ENCODE assay signal across 10 cellular contexts in the genomic region with DNA sequence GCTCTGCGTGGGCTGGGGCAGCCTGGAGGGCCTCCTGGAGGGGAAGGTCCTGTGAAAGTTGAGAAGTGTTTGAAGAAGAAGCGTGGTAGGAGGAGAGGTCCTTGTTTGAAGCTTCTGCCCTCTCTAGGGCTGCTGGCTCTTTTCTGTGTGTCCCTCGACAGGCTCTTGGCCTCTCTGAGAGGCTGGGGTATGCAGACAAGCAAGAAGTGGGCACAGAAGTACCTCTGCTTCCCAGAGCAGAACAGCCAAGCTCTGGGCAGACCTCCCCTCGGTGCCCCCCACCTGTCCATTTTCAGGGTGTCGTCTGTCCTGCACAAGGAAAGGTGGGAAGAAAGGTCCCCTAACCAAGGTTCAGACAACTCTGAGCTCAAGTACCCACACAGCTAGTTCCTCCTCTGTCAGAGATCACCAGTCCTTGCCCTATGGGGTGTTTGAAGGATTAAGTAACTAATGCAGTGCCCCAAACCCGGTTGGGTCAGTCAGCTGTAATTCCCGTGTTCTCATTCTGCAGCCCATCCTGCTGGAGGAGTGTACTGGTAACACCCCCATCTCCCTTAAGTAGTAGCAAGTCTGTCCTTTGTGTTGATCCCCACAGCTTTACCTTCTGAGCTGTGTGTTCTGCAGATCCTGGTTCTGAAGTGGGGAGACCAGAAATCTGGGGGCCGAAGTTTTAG. TPM values are rescaled to one million over a fixed set of nuclear protein-coding genes. Genes with fewer than 3 reads are reported as not detected.
DNase-seq lines count a peak whose midpoint lies in the region; ATAC-seq and TF ChIP-seq lines count a peak whose summit lies in the region.
"Had no signal": no experiment of that assay in that cellular context is flagged by ENCODE, and none has a peak within 500 bp of the region (broad histone marks: within the 10 kb centered on the region; RNA-seq: fewer than 3 reads in every experiment).

No MANE protein-coding gene starts in this region.

- peaks cover 5 to 27% of the 10 kb centered on the region in 2 donors for H3K36me3 Mint-ChIP-seq in activated T-cell treated with anti-CD3 and anti-CD28 coated beads, Interleukin-2, amount 50 U/mL, for 72 hours (ENCODE audit: insufficient read depth in 2 of 2)
- no peaks in the 10 kb centered on the region for H3K36me3 Mint-ChIP-seq in glutamatergic neuron (ENCODE audit: unreplicated experiment)

- TF ChIP-seq CTCF in glutamatergic neuron (IDR thresholded peaks at IDR 0.05; ENCODE audit: partially characterized antibody, unreplicated experiment) = no peak

- H3K4me3 Mint-ChIP-seq in activated T-cell treated with anti-CD3 and anti-CD28 coated beads, Interleukin-2, amount 50 U/mL, for 72 hours = peak overlapping the region; percentile 88 to 90
- peak overlapping the region; percentile 71 for H3K4me3 Mint-ChIP-seq in glutamatergic neuron (ENCODE audit: unreplicated experiment)

- intact Hi-C loops in sciatic nerve (cut with DNase I) = no loop called here

- ATAC-seq in activated T-cell treated with anti-CD3 and anti-CD28 coated beads, Interleukin-2, amount 50 U/mL, for 72 hours (replicated peaks in 1 of 2) = peak in 1 of 2 donors; percentile 0
- ATAC-seq in HG02763 (IDR thresholded peaks at IDR 0.05; ENCODE audit: unreplicated experiment) = no peak
- no peak for ATAC-seq in sciatic nerve
- ATAC-seq: body of pancreas had no signal

- DNase-seq in activated T-cell treated with anti-CD3 and anti-CD28 coated beads, Interleukin-2, amount 50 U/mL, for 72 hours = no peak
- DNase-seq in activated T-cell treated with anti-CD3 and anti-CD28 coated beads, Interleukin-2, amount 50 U/mL, for 48 hours = no peak
- peak; percentile 67 for DNase-seq in SKM-1 treated with dmso at 0.1 percent for 144 hours (lab: John Stamatoyannopoulos, UW; ENCODE audit: unreplicated experiment)
- no peak for DNase-seq in glutamatergic neuron
- no peak for DNase-seq in stimulated activated CD4-positive, alpha-beta T cell treated with anti-CD3 and anti-CD28 coated beads, Interleukin-15, amount 100 ng/mL, for 24 hours
- DNase-seq in sciatic nerve (ENCODE audit: low spot score) = no peak
- DNase-seq: kidney glomerular epithelial cell had no signal

- H3K27ac Mint-ChIP-seq in activated T-cell treated with anti-CD3 and anti-CD28 coated beads, Interleukin-2, amount 50 U/mL, for 72 hours = peak overlapping the region; percentile 83
- peak overlapping the region; percentile 62 for H3K27ac Mint-ChIP-seq in glutamatergic neuron (ENCODE audit: unreplicated experiment)

- peaks cover 94% of the 10 kb centered on the region for H3K4me1 Mint-ChIP-seq in activated T-cell treated with anti-CD3 and anti-CD28 coated beads, Interleukin-2, amount 50 U/mL, for 72 hours (ENCODE audit: low read depth)
- peaks cover 40% of the 10 kb centered on the region for H3K4me1 Mint-ChIP-seq in glutamatergic neuron (ENCODE audit: low read depth, unreplicated experiment)

- no peaks in the 10 kb centered on the region for H3K9me3 Mint-ChIP-seq in activated T-cell treated with anti-CD3 and anti-CD28 coated beads, Interleukin-2, amount 50 U/mL, for 72 hours
- H3K9me3 Mint-ChIP-seq in glutamatergic neuron (ENCODE audit: unreplicated experiment) = no peaks in the 10 kb centered on the region

- no peaks in the 10 kb centered on the region for H3K27me3 Mint-ChIP-seq in activated T-cell treated with anti-CD3 and anti-CD28 coated beads, Interleukin-2, amount 50 U/mL, for 72 hours (ENCODE audit: low read depth)
- H3K27me3 Mint-ChIP-seq in glutamatergic neuron (ENCODE audit: unreplicated experiment) = peaks cover 9% of the 10 kb centered on the region

- peak overlapping the region; percentile 40 for H3K27ac ChIP-seq in temporal lobe (ENCODE audit: low read depth, low read length)

RNA-seq across cellular contexts. Expression of gene CSK, which starts 6.3 kb away (rescaled TPM):
- total RNA-seq in activated T-cell treated with anti-CD3 and anti-CD28 coated beads, Interleukin-2, amount 50 U/mL, for 72 hours = 100 to 1,000 TPM; 200 to 267 TPM
- total RNA-seq in glutamatergic neuron (ENCODE audit: unreplicated experiment) = 72.6 TPM
- 25.8 TPM for total RNA-seq in temporal lobe
- total RNA-seq in sciatic nerve = 43.7 TPM

RNA-seq across cellular contexts. Expression of gene LMAN1L, which starts 24.5 kb away (rescaled TPM):
- under 1 TPM; 0.53 to 0.72 TPM for total RNA-seq in activated T-cell treated with anti-CD3 and anti-CD28 coated beads, Interleukin-2, amount 50 U/mL, for 72 hours
- total RNA-seq in glutamatergic neuron (ENCODE audit: unreplicated experiment) = not detected
- not detected for total RNA-seq in temporal lobe
- not detected for total RNA-seq in sciatic nerve
- total RNA-seq: body of pancreas had no signal

RNA-seq across cellular contexts. Expression of gene CPLX3, which starts 38.2 kb away (rescaled TPM):
- total RNA-seq in activated T-cell treated with anti-CD3 and anti-CD28 coated beads, Interleukin-2, amount 50 U/mL, for 72 hours = under 1 TPM; 0.14 to 0.17 TPM
- total RNA-seq in glutamatergic neuron (ENCODE audit: unreplicated experiment) (0.32 TPM), temporal lobe (0.49 TPM), sciatic nerve (not detected)
- total RNA-seq: body of pancreas had no signal

RNA-seq across cellular contexts. Expression of gene CYP1A2, which starts 39.5 kb away (rescaled TPM):
- not detected for total RNA-seq in activated T-cell treated with anti-CD3 and anti-CD28 coated beads, Interleukin-2, amount 50 U/mL, for 72 hours
- not detected for total RNA-seq in glutamatergic neuron (ENCODE audit: unreplicated experiment)
- not detected for total RNA-seq in temporal lobe
- not detected for total RNA-seq in sciatic nerve
- total RNA-seq: body of pancreas had no signal

RNA-seq across cellular contexts. Expression of gene ULK3, which starts 54.8 kb away (rescaled TPM):
- 10 to 100 TPM; 48.5 to 53.8 TPM for total RNA-seq in activated T-cell treated with anti-CD3 and anti-CD28 coated beads, Interleukin-2, amount 50 U/mL, for 72 hours
- total RNA-seq in glutamatergic neuron (ENCODE audit: unreplicated experiment) = 46.5 TPM
- total RNA-seq in temporal lobe = 33.7 TPM
- total RNA-seq in sciatic nerve = 26.5 TPM
